25 cellular contexts compared by ENCODE assay signal in the genomic region with DNA sequence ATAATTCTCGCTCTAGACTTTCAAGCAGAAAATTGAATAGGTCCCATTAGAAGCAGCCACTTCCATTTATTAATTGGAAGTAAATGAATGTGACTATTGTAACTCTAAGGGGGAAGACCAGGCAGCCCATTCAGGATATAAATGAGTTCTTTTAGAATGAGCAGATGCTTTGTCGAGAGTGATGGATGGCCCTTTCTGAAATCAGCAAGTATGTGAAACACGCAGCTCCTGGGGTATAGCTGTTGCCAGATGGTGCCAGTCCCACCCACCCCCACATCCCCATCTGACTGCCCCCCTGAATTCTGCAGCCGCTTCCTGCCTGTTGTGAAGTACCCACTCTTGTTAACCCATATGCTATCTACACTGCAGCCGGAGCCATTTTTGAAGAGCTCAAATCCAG. TPM values are rescaled to one million over a fixed set of nuclear protein-coding genes. Genes with fewer than 3 reads are reported as not detected.
DNase-seq lines count a peak whose midpoint lies in the region; ATAC-seq, FAIRE-seq and TF ChIP-seq lines count a peak whose summit lies in the region.
"Had no signal": no experiment of that assay in that cellular context is flagged by ENCODE, and none has a peak within 500 bp of the region (broad histone marks: within the 10 kb centered on the region; RNA-seq: fewer than 3 reads in every experiment).

No MANE protein-coding gene starts in this region.

- peaks cover 19% of the 10 kb centered on the region for H3K36me3 Mint-ChIP-seq in CD8-positive, alpha-beta T cell
- H3K36me3 Mint-ChIP-seq in neural progenitor cell (no peaks in the 10 kb centered on the region), immature natural killer cell (no peaks in the 10 kb centered on the region)
- H3K36me3 Mint-ChIP-seq: WTC11 had no signal

- no peak overlapping the region for H3K4ac ChIP-seq in H1 (replicated peaks; ENCODE audit: insufficient read length, low read depth, low read length)

- H3K56ac ChIP-seq in H1 (replicated peaks; ENCODE audit: insufficient read length, low read depth, low read length), result no peak overlapping the region

- no peak overlapping the region for H2AK5ac ChIP-seq in H1 (ENCODE audit: low read depth, low read length)

- H3K27me3 ChIP-seq in CD8-positive, alpha-beta T cell (ENCODE audit: insufficient read depth, low read length), result no peaks in the 10 kb centered on the region
- H3K27me3 ChIP-seq in H1 (replicated peaks in 1 of 4; ENCODE audit: control insufficient read depth in 3 of 4, extremely low read depth in 1 of 4, insufficient read depth in 3 of 4, low read length in 3 of 4) (peaks cover 0 to 15% (median 7%) of the 10 kb centered on the region in 4 experiments; a peak in 4 of 7 replicates), neural progenitor cell (peaks cover 46% of the 10 kb centered on the region)

- peaks cover 15% of the 10 kb centered on the region; the same call in 1 of the 2 replicates for H3K23me2 ChIP-seq in H1 (ENCODE audit: low read depth, low read length)

- no peak overlapping the region for H2AFZ ChIP-seq in H1 (ENCODE audit: low read length)
- H2AFZ ChIP-seq in neural progenitor cell (replicated peaks), result no peak overlapping the region
- H2AFZ ChIP-seq: hepatocyte had no signal

- peak overlapping the region; percentile 16 to 45; a peak in 1 of 4 replicates for H3K4me2 ChIP-seq in H1 (ENCODE audit: insufficient read depth in 1 of 2, low read depth in 2 of 2, low read length in 2 of 2)
- peak overlapping the region; percentile 22 for H3K4me2 ChIP-seq in neural progenitor cell
- H3K4me2 ChIP-seq: hepatocyte had no signal

- peak overlapping the region; percentile 83; the same call in 1 of the 2 replicates for H2BK15ac ChIP-seq in H1 (ENCODE audit: low read length)

- H3K9me3 ChIP-seq in CD8-positive, alpha-beta T cell (ENCODE audit: low read length), result no peaks in the 10 kb centered on the region
- H3K9me3 ChIP-seq in H1 (ENCODE audit: insufficient read depth in 2 of 2, low read depth in 1 of 2, low read length in 1 of 2) (no peaks in the 10 kb centered on the region), neural progenitor cell (ENCODE audit: low read depth) (no peaks in the 10 kb centered on the region)
- H3K9me3 ChIP-seq: prostate gland had no signal

- H4K5ac ChIP-seq in H1 (ENCODE audit: insufficient read length, low read depth, low read length), result no peak overlapping the region

- intact Hi-C loops in CD8-positive, alpha-beta T cell (cut with DNase I, micrococcal nuclease), result no loop called here

- H3F3A ChIP-seq in neural progenitor cell (ENCODE audit: low read depth), result peaks cover 16% of the 10 kb centered on the region

- H3K79me2 ChIP-seq in H1 (ENCODE audit: control insufficient read depth in 1 of 2, insufficient read depth in 2 of 2, low read length in 2 of 2) (peaks cover 0 to 2% of the 10 kb centered on the region in 2 experiments; a peak in 1 of 4 replicates), neural progenitor cell (ENCODE audit: low read depth) (no peaks in the 10 kb centered on the region)
- H3K79me2 ChIP-seq: hepatocyte had no signal

- TF ChIP-seq POLR2A in H1 (IDR thresholded peaks at IDR 0.05; ENCODE audit: control extremely low read depth in 1 of 2, low read depth in 2 of 2, low read length in 2 of 2), result no peak

- CTCF ChIA-PET in CD8-positive, alpha-beta T cell (lab: Charles Lee), result interaction anchor here (0.9 to 2.0 kb wide), 3 partner anchors 14 to 306 kb away, joined by 3 to 5 read pairs (median 3); no protein-coding TSS in a partner anchor
- CTCF ChIA-PET in H1 (lab: Charles Lee; ENCODE audit: partially characterized antibody), result interaction anchor here (0.5 to 1.5 kb wide), 8 partner anchors 9 to 1411 kb away, joined by 3 to 5 read pairs (median 3); no protein-coding TSS in a partner anchor

- no peak for DNase-seq in CD8-positive, alpha-beta T cell
- DNase-seq in NCI-H446 treated with DMSO at 0.1 percent for 48 hours (lab: John Stamatoyannopoulos, UW) (peak; percentile 74), H1 (ENCODE audit: low read depth in 1 of 2, low spot score in 2 of 2) (no peak), neural progenitor cell (ENCODE audit: low spot score) (no peak), immature natural killer cell (no peak), GM19240 (ENCODE audit: insufficient read length, low spot score) (no peak)
- no peak for DNase-seq in activated T-cell treated with anti-CD3 and anti-CD28 coated beads, Interleukin-2, amount 50 U/mL, for 1 hour
- DNase-seq: activated CD8-positive, alpha-beta T cell treated with anti-CD3 and anti-CD28 coated beads for 36 hours; activated naive CD4-positive, alpha-beta T cell treated with anti-CD3 and anti-CD28 coated beads, Interleukin-2, amount 50 U/mL, for 16 hours; activated T-cell treated with anti-CD3 and anti-CD28 coated beads, Interleukin-2, amount 50 U/mL, for 24 hours; IMR-90; naive thymus-derived CD8-positive, alpha-beta T cell; NCI-H187; NCI-H510A; Right ventricle myocardium superior; stimulated activated CD4-positive, alpha-beta T cell treated with anti-CD3 and anti-CD28 coated beads, Interleukin-4, amount 100 ng/mL, for 24 hours had no signal

- no peak overlapping the region for H3K23ac ChIP-seq in H1 (ENCODE audit: insufficient read length)

- no peak overlapping the region for H3K27ac ChIP-seq in CD8-positive, alpha-beta T cell (ENCODE audit: low read depth, low read length)
- H3K27ac ChIP-seq in H1 (ENCODE audit: low read depth, low read length), result no peak overlapping the region
- H3K27ac ChIP-seq in neural progenitor cell, result no peak overlapping the region
- H3K27ac ChIP-seq: hepatocyte, HL-60, prostate gland had no signal

- H3K4me3 ChIP-seq in CD8-positive, alpha-beta T cell (ENCODE audit: low read depth, low read length), result no peak overlapping the region
- no peak overlapping the region for H3K4me3 ChIP-seq in H1 (ENCODE audit: extremely low read depth in 1 of 4, insufficient read depth in 2 of 4, low read depth in 3 of 4, low read length in 4 of 4)
- H3K4me3 ChIP-seq in neural progenitor cell, result no peak overlapping the region
- H3K4me3 ChIP-seq: hepatocyte, prostate gland had no signal

- H3K9me3 Mint-ChIP-seq in CD8-positive, alpha-beta T cell, result no peaks in the 10 kb centered on the region
- H3K9me3 Mint-ChIP-seq in neural progenitor cell (no peaks in the 10 kb centered on the region), immature natural killer cell (no peaks in the 10 kb centered on the region)
- H3K9me3 Mint-ChIP-seq: activated CD8-positive, alpha-beta T cell treated with anti-CD3 and anti-CD28 coated beads for 36 hours; activated T-cell treated with anti-CD3 and anti-CD28 coated beads, Interleukin-2, amount 50 U/mL, for 24 hours; naive thymus-derived CD8-positive, alpha-beta T cell; T-helper 1 cell treated with Interleukin-12 subunit alpha and Interleukin-12 subunit beta and Interleukin-4 antibody, amounts not matched to agents 30 μg/mL and 1 μg/mL, for 36 hours; WTC11 had no signal

- H2BK20ac ChIP-seq in H1 (ENCODE audit: low read length), result no peak overlapping the region

- 58% methylated on average over 5 of the region's 5 CpGs; no CpG with 5 or more reads in 1 of the 2 experiments for WGBS in H1 (ENCODE audit: extremely low coverage in 1 of 2, insufficient coverage in 1 of 2, insufficient read length in 1 of 2, insufficient replicate concordance in 2 of 2, low coverage in 1 of 2, low lambda C conversion rate in 2 of 2, missing lambda C conversion rate in 1 of 2), 2 experiments

- TF ChIP-seq EP300 in H1 (IDR thresholded peaks at IDR 0.05; ENCODE audit: borderline replicate concordance in 1 of 2, low read depth in 2 of 2, low read length in 2 of 2), result no peak

- no peak for TF ChIP-seq CTCF in CD8-positive, alpha-beta T cell (IDR thresholded peaks at IDR 0.05)
- no peak for TF ChIP-seq CTCF in H1 (IDR thresholded peaks at IDR 0.05; ENCODE audit: control extremely low read depth in 1 of 3, insufficient read depth in 1 of 3, low read depth in 1 of 3, low read length in 3 of 3)
- TF ChIP-seq CTCF in neural progenitor cell (IDR thresholded peaks at IDR 0.05), result no peak

- peaks cover 3% of the 10 kb centered on the region for H3K27me3 Mint-ChIP-seq in CD8-positive, alpha-beta T cell (ENCODE audit: low read depth)
- H3K27me3 Mint-ChIP-seq in neural progenitor cell (ENCODE audit: insufficient read depth, low read depth) (peaks cover 29% of the 10 kb centered on the region), immature natural killer cell (ENCODE audit: low read depth in 3 of 3) (peaks cover 3 to 12% (median 11%) of the 10 kb centered on the region in 3 donors)

- POLR2A ChIA-PET in CD8-positive, alpha-beta T cell (lab: Charles Lee), result no interaction called here
- POLR2A ChIA-PET in H1 (lab: Charles Lee; ENCODE audit: partially characterized antibody), result interaction anchor here (0.7 to 2.1 kb wide), 5 partner anchors 15 to 698 kb away, joined by 3 to 4 read pairs (median 3); partner anchors contain the start of genes CCDC86 and TMEM138

- no peak overlapping the region for H3K4me3 Mint-ChIP-seq in CD8-positive, alpha-beta T cell
- H3K4me3 Mint-ChIP-seq in neural progenitor cell (no peak overlapping the region), immature natural killer cell (no peak overlapping the region)
- H3K4me3 Mint-ChIP-seq: activated CD8-positive, alpha-beta T cell treated with anti-CD3 and anti-CD28 coated beads for 36 hours; activated T-cell treated with anti-CD3 and anti-CD28 coated beads, Interleukin-2, amount 50 U/mL, for 24 hours; T-helper 1 cell treated with Interleukin-12 subunit alpha and Interleukin-12 subunit beta and Interleukin-4 antibody, amounts not matched to agents 30 μg/mL and 1 μg/mL, for 36 hours; WTC11 had no signal

- no peak overlapping the region for H3K9ac ChIP-seq in H1 (replicated peaks in 1 of 4; ENCODE audit: extremely low read depth in 1 of 4, low read depth in 3 of 4, low read length in 3 of 4)
- no peak overlapping the region for H3K9ac ChIP-seq in neural progenitor cell

- H4K91ac ChIP-seq in H1 (replicated peaks; ENCODE audit: insufficient read length, low read length), result no peak overlapping the region

- peaks cover 26% of the 10 kb centered on the region for H3K4me1 ChIP-seq in CD8-positive, alpha-beta T cell (ENCODE audit: insufficient read depth, low read length)
- H3K4me1 ChIP-seq in H1 (replicated peaks in 1 of 4; ENCODE audit: control insufficient read depth in 3 of 4, insufficient read depth in 4 of 4, low read length in 3 of 4), result peaks cover 0 to 23% (median 14%) of the 10 kb centered on the region in 4 experiments; a peak in 6 of 7 replicates
- H3K4me1 ChIP-seq in neural progenitor cell, result peaks cover 22% of the 10 kb centered on the region
- H3K4me1 ChIP-seq: prostate gland had no signal

- H3K79me1 ChIP-seq in H1 (ENCODE audit: low read depth, low read length), result no peaks in the 10 kb centered on the region; the same call in 1 of the 2 replicates

- H3K18ac ChIP-seq in H1 (ENCODE audit: extremely low read depth, low read length), result no peak overlapping the region

- TF ChIP-seq RAD21 in H1 (IDR thresholded peaks at IDR 0.05 in 1 of 2, conservative IDR thresholded peaks at IDR 0.05 in 1 of 2; ENCODE audit: low read depth in 2 of 2, low read length in 2 of 2), result no peak

- H3K36me3 ChIP-seq in CD8-positive, alpha-beta T cell (ENCODE audit: insufficient read depth, low read length), result no peaks in the 10 kb centered on the region
- H3K36me3 ChIP-seq in H1 (ENCODE audit: control insufficient read depth in 2 of 4, insufficient read depth in 4 of 4, low read length in 3 of 4), result 0 out of 8 replicates have a peak, but pooled peaks cover 0 to 2% (median 0%) of the 10 kb centered on the region in 4 experiments
- no peaks in the 10 kb centered on the region for H3K36me3 ChIP-seq in neural progenitor cell
- H3K36me3 ChIP-seq: prostate gland had no signal

- H2BK120ac ChIP-seq in H1 (replicated peaks; ENCODE audit: low read depth, low read length), result no peak overlapping the region

- no peak overlapping the region for H3K14ac ChIP-seq in H1 (ENCODE audit: insufficient read length)

- H2BK5ac ChIP-seq in H1 (ENCODE audit: low read depth, low read length), result no peak overlapping the region

- H2BK12ac ChIP-seq in H1 (ENCODE audit: low read depth, low read length), result peak overlapping the region; percentile 90; the same call in 1 of the 2 replicates

- ATAC-seq in CD8-positive, alpha-beta T cell, result no peak
- ATAC-seq in activated CD4-positive, CD25-positive, alpha-beta regulatory T cell treated with anti-CD3 and anti-CD28 coated beads, Interleukin-2, amount 50 U/mL, for 24 hours, result no peak
- ATAC-seq: activated CD8-positive, alpha-beta T cell treated with anti-CD3 and anti-CD28 coated beads for 36 hours; naive thymus-derived CD8-positive, alpha-beta T cell; WTC11 had no signal

- peak overlapping the region; percentile 22 for H3K27ac Mint-ChIP-seq in CD8-positive, alpha-beta T cell
- H3K27ac Mint-ChIP-seq in neural progenitor cell (no peak overlapping the region), immature natural killer cell (no peak overlapping the region)
- H3K27ac Mint-ChIP-seq: activated CD8-positive, alpha-beta T cell treated with anti-CD3 and anti-CD28 coated beads for 36 hours; activated T-cell treated with anti-CD3 and anti-CD28 coated beads, Interleukin-2, amount 50 U/mL, for 24 hours; T-helper 1 cell treated with Interleukin-12 subunit alpha and Interleukin-12 subunit beta and Interleukin-4 antibody, amounts not matched to agents 30 μg/mL and 1 μg/mL, for 36 hours had no signal

- H4K20me1 ChIP-seq in H1 (replicated peaks in 1 of 2; ENCODE audit: control insufficient read depth in 1 of 2, insufficient read depth in 2 of 2, low read length in 2 of 2) (peaks cover 0 to 3% of the 10 kb centered on the region in 2 experiments), neural progenitor cell (ENCODE audit: low read depth) (no peaks in the 10 kb centered on the region)

- no peak overlapping the region for H4K8ac ChIP-seq in H1 (ENCODE audit: extremely low read depth, insufficient read depth, low read length)

- peaks cover 25% of the 10 kb centered on the region for H3K4me1 Mint-ChIP-seq in CD8-positive, alpha-beta T cell (ENCODE audit: low read depth)
- peaks cover 37% of the 10 kb centered on the region for H3K4me1 Mint-ChIP-seq in neural progenitor cell
- peaks cover 14 to 21% of the 10 kb centered on the region in 2 donors for H3K4me1 Mint-ChIP-seq in immature natural killer cell

- no peak for FAIRE-seq in H1 (lab: Jason Lieb, UNC)
- FAIRE-seq: keratinocyte, urothelium cell line had no signal

RNA-seq across cellular contexts. Expression of gene SLC15A3, which starts 3.7 kb away (rescaled TPM):
- total RNA-seq in CD8-positive, alpha-beta T cell, result 1 to 10 TPM; 6.3 to 9.0 TPM
- total RNA-seq in H1 (2021; fragmentation: NEBNext Ultra II Directional; extraction: Animal tissue kit (Norgen Biotek cat#: 25700)), result 25.8 and 33.7 TPM in 2 replicates
- polyA plus RNA-seq in H1 (2011; rRNA removed) (31.0 and 36.4 TPM in 2 replicates), immature natural killer cell (under 1 TPM in 2 of 3 donors, not detected in 1; 0.41 to 0.43 TPM)
- polyA plus RNA-seq in H1 (2011; cell fraction: cytosol; rRNA removed), result 21.3 TPM
- polyA plus RNA-seq in H1 (2011; cell fraction: nucleus; rRNA removed), result 34.6 TPM
- 23.0 to 39.6 TPM (median 34.9 TPM) in 4 replicates for polyA plus RNA-seq in H1 (2012, experiment 1 of 2)
- 42.7 TPM for polyA plus RNA-seq in H1 (2012, experiment 2 of 2)
- 52.8 TPM for polyA plus RNA-seq in H1 (2013, experiment 1 of 2)
- polyA plus RNA-seq in H1 (2013, experiment 2 of 2), result 59.9 TPM
- 32.4 and 38.1 TPM in 2 replicates for polyA minus RNA-seq in H1 (2011; rRNA and poly(A)+ RNA removed)
- 23.1 TPM for polyA minus RNA-seq in H1 (2011; cell fraction: cytosol; rRNA and poly(A)+ RNA removed)
- 32.3 TPM for polyA minus RNA-seq in H1 (2011; cell fraction: nucleus; rRNA and poly(A)+ RNA removed)
- total RNA-seq in neural progenitor cell (ENCODE audit: low replicate concordance), result 1.4 and 3.3 TPM in 2 replicates

RNA-seq across cellular contexts. Expression of gene CD6, which starts 23.2 kb away (rescaled TPM):
- total RNA-seq in CD8-positive, alpha-beta T cell, result 100 to 1,000 TPM; 765 to 793 TPM
- total RNA-seq in H1 (2021; fragmentation: NEBNext Ultra II Directional; extraction: Animal tissue kit (Norgen Biotek cat#: 25700)), result 0.19 TPM in 1 of 2 replicates, not detected in the other
- 0.03 TPM in 2 replicates for polyA plus RNA-seq in H1 (2011; rRNA removed)
- polyA plus RNA-seq in H1 (2011; cell fraction: cytosol; rRNA removed), result not detected
- 0.30 TPM for polyA plus RNA-seq in H1 (2011; cell fraction: nucleus; rRNA removed)
- polyA plus RNA-seq in H1 (2012, experiment 1 of 2), result 0.11 to 0.62 TPM in 2 of 4 replicates, not detected in the others
- polyA plus RNA-seq in H1 (2012, experiment 2 of 2), result not detected
- polyA plus RNA-seq in H1 (2013, experiment 1 of 2), result 0.08 TPM
- 0.04 TPM for polyA plus RNA-seq in H1 (2013, experiment 2 of 2)
- 0.06 TPM in 1 of 2 replicates, not detected in the other for polyA minus RNA-seq in H1 (2011; rRNA and poly(A)+ RNA removed)
- polyA minus RNA-seq in H1 (2011; cell fraction: cytosol; rRNA and poly(A)+ RNA removed), result not detected
- polyA minus RNA-seq in H1 (2011; cell fraction: nucleus; rRNA and poly(A)+ RNA removed), result not detected
- not detected in 2 replicates for total RNA-seq in neural progenitor cell (ENCODE audit: low replicate concordance)
- 10 to 100 TPM; 17.3 to 47.3 (median 19.1) TPM for polyA plus RNA-seq in immature natural killer cell
- total RNA-seq: IMR-90, lung microvascular endothelial cell had no signal
- polyA plus RNA-seq: hepatocyte, IMR-90 had no signal

RNA-seq across cellular contexts. Expression of gene TMEM132A, which starts 24.0 kb away (rescaled TPM):
- not detected for total RNA-seq in CD8-positive, alpha-beta T cell
- total RNA-seq in H1 (2021; fragmentation: NEBNext Ultra II Directional; extraction: Animal tissue kit (Norgen Biotek cat#: 25700)), result 97.9 and 98.2 TPM in 2 replicates
- 46.6 and 69.0 TPM in 2 replicates for polyA plus RNA-seq in H1 (2011; rRNA removed)
- 65.5 TPM for polyA plus RNA-seq in H1 (2011; cell fraction: cytosol; rRNA removed)
- polyA plus RNA-seq in H1 (2011; cell fraction: nucleus; rRNA removed), result 453 TPM
- polyA plus RNA-seq in H1 (2012, experiment 1 of 2), result 77.1 to 107 TPM (median 96.0 TPM) in 4 replicates
- polyA plus RNA-seq in H1 (2012, experiment 2 of 2), result 39.7 TPM
- 99.5 TPM for polyA plus RNA-seq in H1 (2013, experiment 1 of 2)
- polyA plus RNA-seq in H1 (2013, experiment 2 of 2), result 89.8 TPM
- polyA minus RNA-seq in H1 (2011; rRNA and poly(A)+ RNA removed), result 26.2 and 27.0 TPM in 2 replicates
- 53.9 TPM for polyA minus RNA-seq in H1 (2011; cell fraction: cytosol; rRNA and poly(A)+ RNA removed)
- 103 TPM for polyA minus RNA-seq in H1 (2011; cell fraction: nucleus; rRNA and poly(A)+ RNA removed)
- total RNA-seq in neural progenitor cell (ENCODE audit: low replicate concordance), result 34.0 and 77.2 TPM in 2 replicates
- not detected for polyA plus RNA-seq in immature natural killer cell
- polyA plus RNA-seq: naive thymus-derived CD8-positive, alpha-beta T cell had no signal

RNA-seq across cellular contexts. Expression of gene TMEM109, which starts 34.3 kb away (rescaled TPM):
- 10 to 100 TPM; 46.7 to 52.2 TPM for total RNA-seq in CD8-positive, alpha-beta T cell
- 30.3 and 30.7 TPM in 2 replicates for total RNA-seq in H1 (2021; fragmentation: NEBNext Ultra II Directional; extraction: Animal tissue kit (Norgen Biotek cat#: 25700))
- polyA plus RNA-seq in H1 (2011; rRNA removed), result 27.3 and 29.9 TPM in 2 replicates
- polyA plus RNA-seq in H1 (2011; cell fraction: cytosol; rRNA removed), result 18.1 TPM
- polyA plus RNA-seq in H1 (2011; cell fraction: nucleus; rRNA removed), result 20.8 TPM
- polyA plus RNA-seq in H1 (2012, experiment 1 of 2), result 18.4 to 34.3 TPM (median 29.4 TPM) in 4 replicates
- 41.0 TPM for polyA plus RNA-seq in H1 (2012, experiment 2 of 2)
- polyA plus RNA-seq in H1 (2013, experiment 1 of 2), result 58.8 TPM
- polyA plus RNA-seq in H1 (2013, experiment 2 of 2), result 66.2 TPM
- 12.3 and 12.4 TPM in 2 replicates for polyA minus RNA-seq in H1 (2011; rRNA and poly(A)+ RNA removed)
- polyA minus RNA-seq in H1 (2011; cell fraction: cytosol; rRNA and poly(A)+ RNA removed), result 6.8 TPM
- polyA minus RNA-seq in H1 (2011; cell fraction: nucleus; rRNA and poly(A)+ RNA removed), result 6.0 TPM
- 22.4 and 23.6 TPM in 2 replicates for total RNA-seq in neural progenitor cell (ENCODE audit: low replicate concordance)
- 100 to 1,000 TPM; 292 to 631 (median 400) TPM for polyA plus RNA-seq in immature natural killer cell

RNA-seq across cellular contexts. Expression of gene PRPF19, which starts 41.9 kb away (rescaled TPM):
- 10 to 100 TPM; 96.1 to 99.4 TPM for total RNA-seq in CD8-positive, alpha-beta T cell
- 140 and 141 TPM in 2 replicates for total RNA-seq in H1 (2021; fragmentation: NEBNext Ultra II Directional; extraction: Animal tissue kit (Norgen Biotek cat#: 25700))
- polyA plus RNA-seq in H1 (2011; rRNA removed) (107 and 176 TPM in 2 replicates), immature natural killer cell (10 to 100 TPM in 2 of 3 donors, 1 to 10 TPM in 1; 8.9 to 15.2 (median 13.6) TPM)
- polyA plus RNA-seq in H1 (2011; cell fraction: cytosol; rRNA removed), result 94.9 TPM
- polyA plus RNA-seq in H1 (2011; cell fraction: nucleus; rRNA removed), result 102 TPM
- 108 to 174 TPM (median 157 TPM) in 4 replicates for polyA plus RNA-seq in H1 (2012, experiment 1 of 2)
- 112 TPM for polyA plus RNA-seq in H1 (2012, experiment 2 of 2)
- polyA plus RNA-seq in H1 (2013, experiment 1 of 2), result 81.8 TPM
- 81.3 TPM for polyA plus RNA-seq in H1 (2013, experiment 2 of 2)
- 50.2 and 71.6 TPM in 2 replicates for polyA minus RNA-seq in H1 (2011; rRNA and poly(A)+ RNA removed)
- 50.9 TPM for polyA minus RNA-seq in H1 (2011; cell fraction: cytosol; rRNA and poly(A)+ RNA removed)
- 63.9 TPM for polyA minus RNA-seq in H1 (2011; cell fraction: nucleus; rRNA and poly(A)+ RNA removed)
- 34.5 and 72.7 TPM in 2 replicates for total RNA-seq in neural progenitor cell (ENCODE audit: low replicate concordance)

Comparison
In these comparisons a context has a peak if more than half of its experiments do, and no peak if none do; other contexts are left out.
1. RNA of gene CD6, which starts 23.2 kb away (total RNA-seq): 765 to 793 TPM in CD8-positive, alpha-beta T cell; 0.19 TPM in H1 and not detected in neural progenitor cell; every median in the first group is over 100 times any median in the second.
2. RNA of gene TMEM132A, which starts 24.0 kb away (total RNA-seq): 97.9 to 98.2 TPM in H1 and 34.0 to 77.2 TPM in neural progenitor cell; not detected in CD8-positive, alpha-beta T cell; every median in the first group is over 10 times any median in the second.